Comparison of ENCODE assay signal across 1 cellular context in genomic region chr16:90081606-90081970, GRCh38.
TF ChIP-seq lines count a peak whose summit lies in the region.

No MANE protein-coding gene starts in this region.

TF ChIP-seq in GM23338, 12 proteins besides CTCF, POLR2A, EP300 and RAD21:
- TF ChIP-seq CREB1 (CRISPR knock-in tag; IDR thresholded peaks at IDR 0.05; ENCODE audit: low read depth) (no peak), EZH2phosphoT487 (IDR thresholded peaks at IDR 0.05; ENCODE audit: unreplicated experiment) (no peak), EZH2 (IDR thresholded peaks at IDR 0.05; ENCODE audit: low read depth, unreplicated experiment) (no peak), STAT1 (IDR thresholded peaks at IDR 0.05; ENCODE audit: unreplicated experiment) (no peak), REST (IDR thresholded peaks at IDR 0.05; ENCODE audit: unreplicated experiment) (no peak), ZNF331 (CRISPR knock-in tag; IDR thresholded peaks at IDR 0.05; ENCODE audit: low read depth) (no peak), POLR2AphosphoS5 (IDR thresholded peaks at IDR 0.05; ENCODE audit: low read depth) (no peak), ZNF462 (CRISPR knock-in tag; IDR thresholded peaks at IDR 0.05) (no peak), ETS1 (IDR thresholded peaks at IDR 0.05) (no peak)
